2 cellular contexts compared by ENCODE assay signal in the genomic region with DNA sequence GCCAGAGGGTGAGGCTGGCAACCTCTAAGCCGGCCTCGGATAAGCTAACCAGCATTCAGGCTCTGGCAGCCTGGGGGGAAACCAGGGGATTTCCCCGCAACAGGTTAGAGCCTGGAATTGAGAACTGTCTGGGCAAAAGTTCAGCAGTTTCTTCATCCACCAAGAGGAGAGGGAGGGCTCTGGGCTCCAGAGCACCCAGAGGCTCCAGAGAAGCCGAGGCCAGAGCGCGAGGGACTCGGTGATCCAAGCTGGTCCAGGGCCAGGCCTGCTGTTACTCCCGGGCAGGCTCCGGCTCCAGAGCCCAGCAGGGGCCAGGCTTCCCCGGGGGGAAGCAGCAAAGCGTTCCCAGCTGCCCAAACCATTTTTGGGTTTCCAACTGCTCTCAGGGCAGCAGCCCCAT.
TF ChIP-seq lines count a peak whose summit lies in the region.

No MANE protein-coding gene starts in this region.

TF ChIP-seq in IMR-90, 13 proteins besides CTCF, POLR2A, EP300 and RAD21:
- TF ChIP-seq SMC3 (IDR thresholded peaks at IDR 0.05; ENCODE audit: low read depth, low read length) = no peak
- TF ChIP-seq, protein P1, sequence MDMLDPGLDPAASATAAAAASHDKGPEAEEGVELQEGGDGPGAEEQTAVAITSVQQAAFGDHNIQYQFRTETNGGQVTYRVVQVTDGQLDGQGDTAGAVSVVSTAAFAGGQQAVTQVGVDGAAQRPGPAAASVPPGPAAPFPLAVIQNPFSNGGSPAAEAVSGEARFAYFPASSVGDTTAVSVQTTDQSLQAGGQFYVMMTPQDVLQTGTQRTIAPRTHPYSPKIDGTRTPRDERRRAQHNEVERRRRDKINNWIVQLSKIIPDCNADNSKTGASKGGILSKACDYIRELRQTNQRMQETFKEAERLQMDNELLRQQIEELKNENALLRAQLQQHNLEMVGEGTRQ (IDR thresholded peaks at IDR 0.05; ENCODE audit: low read depth, low read length) = no peak
TF ChIP-seq in IMR-90: peak in this region for 0.

TF ChIP-seq in H1, 55 proteins besides CTCF, POLR2A, EP300 and RAD21:
- TF ChIP-seq RXRA (IDR thresholded peaks at IDR 0.05; ENCODE audit: insufficient read depth, low read depth, low read length) (no peak), E2F6 (IDR thresholded peaks at IDR 0.05) (no peak), SIX5 (IDR thresholded peaks at IDR 0.05; ENCODE audit: low read depth, low read length) (no peak), BRCA1 (IDR thresholded peaks at IDR 0.05; ENCODE audit: low read depth, low read length) (no peak), CHD2 (IDR thresholded peaks at IDR 0.05; ENCODE audit: low read length) (no peak), YY1 (IDR thresholded peaks at IDR 0.05; ENCODE audit: low read depth, low read length) (no peak), FOSL1 (IDR thresholded peaks at IDR 0.05; ENCODE audit: insufficient read depth, low read depth, low read length) (no peak), CTBP2 (IDR thresholded peaks at IDR 0.05; ENCODE audit: borderline replicate concordance, insufficient read depth, insufficient read length, low read length) (no peak), POU5F1 (IDR thresholded peaks at IDR 0.05; ENCODE audit: low read depth, low read length) (no peak)
- TF ChIP-seq, protein P2, sequence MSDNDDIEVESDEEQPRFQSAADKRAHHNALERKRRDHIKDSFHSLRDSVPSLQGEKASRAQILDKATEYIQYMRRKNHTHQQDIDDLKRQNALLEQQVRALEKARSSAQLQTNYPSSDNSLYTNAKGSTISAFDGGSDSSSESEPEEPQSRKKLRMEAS (IDR thresholded peaks at IDR 0.05) = no peak
